In genomic region chr21:44932366-44933181, GRCh38 we compare ENCODE assay signal across 9 cellular contexts. TPM values are rescaled to one million over a fixed set of nuclear protein-coding genes. Genes with fewer than 3 reads are reported as not detected.
DNase-seq lines count a peak whose midpoint lies in the region; ATAC-seq and TF ChIP-seq lines count a peak whose summit lies in the region.
"Had no signal": no experiment of that assay in that cellular context is flagged by ENCODE, and none has a peak within 500 bp of the region (broad histone marks: within the 10 kb centered on the region; RNA-seq: fewer than 3 reads in every experiment).

No MANE protein-coding gene starts in this region.

- H3K9me3 ChIP-seq in T-helper 17 cell (ENCODE audit: control insufficient read depth, low read length, poor library complexity, severe bottlenecking) (no peaks in the 10 kb centered on the region), body of pancreas (no peaks in the 10 kb centered on the region), left lung (no peaks in the 10 kb centered on the region)

- peak; percentile 26 for DNase-seq in NCI-H2107 (lab: John Stamatoyannopoulos, UW)
- DNase-seq in NCI-H2107 treated with DMSO at 0.1 percent for 48 hours (lab: John Stamatoyannopoulos, UW; ENCODE audit: unreplicated experiment): no peak
- DNase-seq in T-helper 17 cell: peak; percentile 50 to 66 (median 65)
- peak in 2 of 4 donors; percentile 33 to 43 for DNase-seq in body of pancreas
- peak in 1 of 2 donors; percentile 95 for DNase-seq in left lung
- peak; percentile 67 to 73 for DNase-seq in stimulated activated effector memory CD8-positive, alpha-beta T cell treated with anti-CD3 and anti-CD28 coated beads, Interleukin-12 subunit alpha, Interleukin-12 subunit beta, amount 100 ng/mL, for 72 hours (ENCODE audit: low spot score in 2 of 2)

- ATAC-seq in T-helper 17 cell (peak; percentile 70), body of pancreas (no peak), left lung (peak; percentile 65), GM21723 (IDR thresholded peaks at IDR 0.05; ENCODE audit: unreplicated experiment) (no peak), GM19328 (IDR thresholded peaks at IDR 0.05; ENCODE audit: unreplicated experiment) (no peak)
- peak; percentile 68 for ATAC-seq in stimulated activated effector memory CD8-positive, alpha-beta T cell treated with anti-CD3 and anti-CD28 coated beads, Interleukin-12 subunit alpha, Interleukin-12 subunit beta, amount 100 ng/mL, for 72 hours

- peaks cover 24% of the 10 kb centered on the region for H3K4me1 Mint-ChIP-seq in T-helper 17 cell
- peaks cover 44% of the 10 kb centered on the region for H3K4me1 Mint-ChIP-seq in stimulated activated effector memory CD8-positive, alpha-beta T cell treated with anti-CD3 and anti-CD28 coated beads, Interleukin-12 subunit alpha, Interleukin-12 subunit beta, amount 100 ng/mL, for 72 hours

- 1 to 17% methylated on average over 3 to 59 of the region's 72 CpGs for WGBS in body of pancreas, 2 donors

- H3K4me1 ChIP-seq in body of pancreas: peaks cover 18% of the 10 kb centered on the region
- peaks cover 25 to 60% of the 10 kb centered on the region in 2 donors for H3K4me1 ChIP-seq in left lung

- H3K9me3 Mint-ChIP-seq in stimulated activated effector memory CD8-positive, alpha-beta T cell treated with anti-CD3 and anti-CD28 coated beads, Interleukin-12 subunit alpha, Interleukin-12 subunit beta, amount 100 ng/mL, for 72 hours: no peaks in the 10 kb centered on the region

- peak overlapping the region; percentile 93 for H3K4me3 Mint-ChIP-seq in T-helper 17 cell
- H3K4me3 Mint-ChIP-seq in stimulated activated effector memory CD8-positive, alpha-beta T cell treated with anti-CD3 and anti-CD28 coated beads, Interleukin-12 subunit alpha, Interleukin-12 subunit beta, amount 100 ng/mL, for 72 hours: peak overlapping the region; percentile 98

- H3K4me3 ChIP-seq in body of pancreas (no peak overlapping the region), left lung (peak overlapping the region; percentile 31 to 53)

- H3K27ac ChIP-seq in body of pancreas (no peak overlapping the region), left lung (peak overlapping the region in 1 of 2 donors; percentile 93)
- H3K27ac ChIP-seq: C4-2B had no signal

- H3K36me3 ChIP-seq in body of pancreas (replicated peaks in 1 of 2; ENCODE audit: insufficient read depth in 1 of 2, low read depth in 2 of 2) (no peaks in the 10 kb centered on the region), left lung (no peaks in the 10 kb centered on the region)

- peak in 4 of 7 experiments; percentile 25 to 50 (median 36) for TF ChIP-seq CTCF in body of pancreas (IDR thresholded peaks at IDR 0.05)
- peak; percentile 36 to 37 for TF ChIP-seq CTCF in left lung (IDR thresholded peaks at IDR 0.05)

- no peak overlapping the region for H3K27ac Mint-ChIP-seq in T-helper 17 cell
- peak overlapping the region; percentile 74 for H3K27ac Mint-ChIP-seq in stimulated activated effector memory CD8-positive, alpha-beta T cell treated with anti-CD3 and anti-CD28 coated beads, Interleukin-12 subunit alpha, Interleukin-12 subunit beta, amount 100 ng/mL, for 72 hours

- no peak for TF ChIP-seq POLR2A in body of pancreas (IDR thresholded peaks at IDR 0.05)

- H3K27me3 ChIP-seq in body of pancreas (peaks cover 0 to 23% of the 10 kb centered on the region in 2 donors), left lung (peaks cover 12 to 72% of the 10 kb centered on the region in 2 donors)

- H3K27me3 Mint-ChIP-seq in T-helper 17 cell: no peaks in the 10 kb centered on the region

- H3K36me3 Mint-ChIP-seq in T-helper 17 cell (ENCODE audit: low read depth): no peaks in the 10 kb centered on the region
- peaks cover 9% of the 10 kb centered on the region for H3K36me3 Mint-ChIP-seq in stimulated activated effector memory CD8-positive, alpha-beta T cell treated with anti-CD3 and anti-CD28 coated beads, Interleukin-12 subunit alpha, Interleukin-12 subunit beta, amount 100 ng/mL, for 72 hours

- intact Hi-C loops in body of pancreas (cut with DNase I) (no loop called here), left lung (cut with DNase I) (no loop called here)

RNA-seq across cellular contexts. Expression of gene SLX9, which starts 7.3 kb away (rescaled TPM):
- 10 to 100 TPM; 14.0 to 15.4 TPM for total RNA-seq in T-helper 17 cell
- total RNA-seq in body of pancreas: 1 to 10 TPM; 5.6 to 9.3 TPM
- total RNA-seq in left lung: 10 to 100 TPM; 16.4 to 29.6 TPM

RNA-seq across cellular contexts. Expression of gene ITGB2, which starts 11.9 kb away (rescaled TPM):
- total RNA-seq in T-helper 17 cell: 100 to 1,000 TPM; 248 to 359 TPM
- total RNA-seq in body of pancreas: 10 to 100 TPM; 17.8 to 23.3 TPM
- total RNA-seq in left lung: 100 to 1,000 TPM; 185 to 404 TPM

RNA-seq across cellular contexts. Expression of gene PTTG1IP, which starts 59.1 kb away (rescaled TPM):
- total RNA-seq in T-helper 17 cell: 100 to 1,000 TPM in 1 of 2 donors, 10 to 100 TPM in 1; 98.4 to 123 TPM
- 100 to 1,000 TPM in 1 of 2 donors, 10 to 100 TPM in 1; 71.5 to 106 TPM for total RNA-seq in body of pancreas
- 100 to 1,000 TPM; 247 to 263 TPM for total RNA-seq in left lung

Comparison
In these comparisons a context has a peak if more than half of its experiments do, and no peak if none do; other contexts are left out.
1. ATAC-seq: peak in T-helper 17 cell (single experiment), left lung (single experiment) and stimulated activated effector memory CD8-positive, alpha-beta T cell treated with anti-CD3 and anti-CD28 coated beads, Interleukin-12 subunit alpha, Interleukin-12 subunit beta, amount 100 ng/mL, for 72 hours (single experiment); none in body of pancreas (single experiment), GM21723 (single experiment) and GM19328 (single experiment).
2. H3K4me3 ChIP-seq: peak in left lung (2 of 2); none in body of pancreas (0 of 2).
3. RNA of gene ITGB2, which starts 11.9 kb away (total RNA-seq): 185 to 404 TPM in left lung and 248 to 359 TPM in T-helper 17 cell; 17.8 to 23.3 TPM in body of pancreas; every median in the first group is over 4 times any median in the second.